8 cellular contexts compared by ENCODE assay signal in genomic region chr1:11649624-11650330, GRCh38. TPM values are rescaled to one million over a fixed set of nuclear protein-coding genes. Genes with fewer than 3 reads are reported as not detected.
DNase-seq lines count a peak whose midpoint lies in the region; ATAC-seq and TF ChIP-seq lines count a peak whose summit lies in the region.

No MANE protein-coding gene starts in this region.

- H3K4me3 ChIP-seq in HAP-1 = peak overlapping the region; percentile 10
- H3K4me3 ChIP-seq in right lobe of liver = peak overlapping the region; percentile 18 to 52 (median 40)
- no peak overlapping the region for H3K4me3 ChIP-seq in WERI-Rb-1 (ENCODE audit: low read depth, low read length)

- H3K27ac ChIP-seq in 22Rv1 (peak overlapping the region; percentile 26; the same call in 1 of the 2 replicates), right lobe of liver (peak overlapping the region; percentile 44 to 66 (median 61)), WERI-Rb-1 (no peak overlapping the region)

- H3K36me3 Mint-ChIP-seq in activated naive CD8-positive, alpha-beta T cell treated with anti-CD3 and anti-CD28 coated beads, Interleukin-2, amount 50 U/mL, for 24 hours (ENCODE audit: low read depth) = no peaks in the 10 kb centered on the region

- peak overlapping the region; percentile 17 for H3K4me3 Mint-ChIP-seq in activated naive CD8-positive, alpha-beta T cell treated with anti-CD3 and anti-CD28 coated beads, Interleukin-2, amount 50 U/mL, for 24 hours

- H3K4me1 ChIP-seq in HAP-1 (peaks cover 12% of the 10 kb centered on the region), right lobe of liver (peaks cover 0 to 17% (median 5%) of the 10 kb centered on the region in 4 donors)

- H3K27ac Mint-ChIP-seq in activated naive CD8-positive, alpha-beta T cell treated with anti-CD3 and anti-CD28 coated beads, Interleukin-2, amount 50 U/mL, for 24 hours = peak overlapping the region; percentile 22

- ATAC-seq in activated naive CD8-positive, alpha-beta T cell treated with anti-CD3 and anti-CD28 coated beads, Interleukin-2, amount 50 U/mL, for 24 hours = peak; percentile 1
- ATAC-seq in right lobe of liver (peak; percentile 64 to 70 (median 68)), GM21529 (IDR thresholded peaks at IDR 0.05; ENCODE audit: unreplicated experiment) (no peak)

- no peaks in the 10 kb centered on the region for H3K27me3 ChIP-seq in HAP-1 (ENCODE audit: low read depth)
- no peaks in the 10 kb centered on the region for H3K27me3 ChIP-seq in right lobe of liver
- no peaks in the 10 kb centered on the region for H3K27me3 ChIP-seq in WERI-Rb-1 (ENCODE audit: insufficient read depth, low read depth, severe bottlenecking)

- H3K9me3 ChIP-seq in HAP-1 = no peaks in the 10 kb centered on the region
- no peaks in the 10 kb centered on the region for H3K9me3 ChIP-seq in right lobe of liver
- no peaks in the 10 kb centered on the region for H3K9me3 ChIP-seq in WERI-Rb-1 (ENCODE audit: severe bottlenecking)

- TF ChIP-seq CTCF in 22Rv1 (IDR thresholded peaks at IDR 0.05) = no peak
- TF ChIP-seq CTCF in right lobe of liver (IDR thresholded peaks at IDR 0.05) = no peak
- TF ChIP-seq CTCF in WERI-Rb-1 (IDR thresholded peaks at IDR 0.05; ENCODE audit: low read depth, low read length) = no peak

- no peaks in the 10 kb centered on the region for H3K36me3 ChIP-seq in HAP-1 (replicated peaks)
- H3K36me3 ChIP-seq in right lobe of liver = no peaks in the 10 kb centered on the region
- H3K36me3 ChIP-seq in WERI-Rb-1 = no peaks in the 10 kb centered on the region

- in situ Hi-C loops in HAP-1 (cut with MboI; ENCODE audit: low sequenced_read_pairs) = loop anchor here (10.0 kb wide), 2 partner anchors 325 to 615 kb away; no protein-coding TSS in a partner anchor

- H3K4me1 Mint-ChIP-seq in activated naive CD8-positive, alpha-beta T cell treated with anti-CD3 and anti-CD28 coated beads, Interleukin-2, amount 50 U/mL, for 24 hours = peaks cover 18% of the 10 kb centered on the region

- peaks cover 2% of the 10 kb centered on the region for H3K27me3 Mint-ChIP-seq in activated naive CD8-positive, alpha-beta T cell treated with anti-CD3 and anti-CD28 coated beads, Interleukin-2, amount 50 U/mL, for 24 hours

- no peaks in the 10 kb centered on the region for H3K9me3 Mint-ChIP-seq in activated naive CD8-positive, alpha-beta T cell treated with anti-CD3 and anti-CD28 coated beads, Interleukin-2, amount 50 U/mL, for 24 hours

- 7% methylated on average over 15 of the region's 21 CpGs for WGBS in right lobe of liver (ENCODE audit: insufficient coverage, low coverage, low lambda C conversion rate, missing lambda C conversion rate)

- intact Hi-C loops in right lobe of liver (cut with DNase I) = loop anchor here (5.0 to 10.0 kb wide), 3 partner anchors 63 to 405 kb away; no protein-coding TSS in a partner anchor

- DNase-seq in HAP-1 (ENCODE audit: low spot score in 2 of 2) (no peak), right lobe of liver (peak; percentile 83 to 92 (median 86)), NCI-H345 (lab: John Stamatoyannopoulos, UW) (no peak), SW 1271 (lab: John Stamatoyannopoulos, UW) (no peak), WERI-Rb-1 (no peak)
- DNase-seq in activated naive CD8-positive, alpha-beta T cell treated with anti-CD3 and anti-CD28 coated beads, Interleukin-2, amount 50 U/mL, for 24 hours = peak; percentile 15

- TF ChIP-seq POLR2A in right lobe of liver (IDR thresholded peaks at IDR 0.05) = no peak

RNA-seq across cellular contexts. Expression of gene FBXO2, which starts 4.5 kb away (rescaled TPM):
- total RNA-seq in right lobe of liver = 10 to 100 TPM in 4 of 6 experiments, 1 to 10 TPM in 2; 6.6 to 23.7 (median 16.0) TPM

RNA-seq across cellular contexts. Expression of gene FBXO44, which starts 4.9 kb away (rescaled TPM):
- total RNA-seq in right lobe of liver = 10 to 100 TPM in 4 of 6 experiments, 1 to 10 TPM in 2; 8.7 to 15.3 (median 10.5) TPM

RNA-seq across cellular contexts. Expression of gene FBXO6, which starts 14.2 kb away (rescaled TPM):
- total RNA-seq in right lobe of liver = 10 to 100 TPM in 4 of 6 experiments, 1 to 10 TPM in 2; 7.0 to 21.1 (median 11.5) TPM

RNA-seq across cellular contexts. Expression of gene MAD2L2, which starts 31.2 kb away (rescaled TPM):
- 10 to 100 TPM; 18.0 to 66.4 (median 29.7) TPM for total RNA-seq in right lobe of liver

RNA-seq across cellular contexts. Expression of gene DRAXIN, which starts 41.7 kb away (rescaled TPM):
- not detected for total RNA-seq in right lobe of liver

Comparison
In these comparisons a context has a peak if more than half of its experiments do, and no peak if none do; other contexts are left out.
1. DNase-seq: peak in activated naive CD8-positive, alpha-beta T cell treated with anti-CD3 and anti-CD28 coated beads, Interleukin-2, amount 50 U/mL, for 24 hours (single experiment) and right lobe of liver (3 of 3); none in HAP-1 (0 of 2), NCI-H345 (single experiment), SW 1271 (0 of 2) and WERI-Rb-1 (single experiment).